Comparison of ENCODE assay signal across 8 cellular contexts in genomic region chr22:18610103-18610811, GRCh38. TPM values are rescaled to one million over a fixed set of nuclear protein-coding genes. Genes with fewer than 3 reads are reported as not detected.
A peak's percentile ranks its signal among the peaks of the same experiment; 100 is the strongest.
DNase-seq lines count a peak whose midpoint lies in the region; ATAC-seq and TF ChIP-seq lines count a peak whose summit lies in the region.
"Not testable (repeated sequence)": the region's sequence is repeated elsewhere in the genome, so short reads cannot be mapped to it uniquely, and the experiment has no call there.

No MANE protein-coding gene starts in this region.

- H3K4me1 Mint-ChIP-seq in stimulated activated naive B cell treated with anti-CD40 and anti-IgM and Interleukin-4, amounts not matched to agents 10 μg/mL and 1 μg/mL and 100 μg/mL, for 72 hours = not testable (repeated sequence)

- ATAC-seq in GM18867 (IDR thresholded peaks at IDR 0.05; ENCODE audit: unreplicated experiment) (peak; percentile 42), GM21723 (IDR thresholded peaks at IDR 0.05; ENCODE audit: unreplicated experiment) (peak; percentile 40), HG02973 (IDR thresholded peaks at IDR 0.05; ENCODE audit: unreplicated experiment) (peak; percentile 19), Panc1 (peak; percentile 76), lower lobe of right lung (peak; percentile 64 to 65)
- ATAC-seq in stimulated activated naive B cell treated with anti-CD40 and anti-IgM and Interleukin-4, amounts not matched to agents 10 μg/mL and 1 μg/mL and 100 μg/mL, for 72 hours (replicated peaks) = peak; percentile 72 to 76

- in situ Hi-C loops in Panc1 (cut with HindIII; ENCODE audit: low pct_unique_long_range_greater_than_20kb, low sequenced_read_pairs) = not testable (repeated sequence)

- not testable (repeated sequence) for H3K36me3 ChIP-seq in Panc1 (ENCODE audit: control insufficient read depth, insufficient read depth, low read length); lower lobe of right lung

- not testable (repeated sequence) for H3K27me3 ChIP-seq in Panc1 (ENCODE audit: control insufficient read depth, insufficient read depth, low read length); lower lobe of right lung (ENCODE audit: low read depth)

- POLR2A ChIA-PET in Panc1 (lab: Charles Lee) = not testable (repeated sequence)

- not testable (repeated sequence) for H3K4me3 ChIP-seq in Panc1 (ENCODE audit: low read depth in 2 of 2, low read length in 2 of 2); lower lobe of right lung

- not testable (repeated sequence) for H3K4me1 ChIP-seq in Panc1 (ENCODE audit: control insufficient read depth, insufficient read depth, low read length); lower lobe of right lung

- CTCF ChIA-PET in Panc1 (lab: Charles Lee) = not testable (repeated sequence)

- not testable (repeated sequence) for H3K27ac ChIP-seq in Panc1 (ENCODE audit: low read length); lower lobe of right lung

- not testable (repeated sequence) for H3K36me3 Mint-ChIP-seq in stimulated activated naive B cell treated with anti-CD40 and anti-IgM and Interleukin-4, amounts not matched to agents 10 μg/mL and 1 μg/mL and 100 μg/mL, for 72 hours

- not testable (repeated sequence) for TF ChIP-seq CTCF in Panc1 (IDR thresholded peaks at IDR 0.05); lower lobe of right lung (IDR thresholded peaks at IDR 0.05)

- H3K9me3 Mint-ChIP-seq in stimulated activated naive B cell treated with anti-CD40 and anti-IgM and Interleukin-4, amounts not matched to agents 10 μg/mL and 1 μg/mL and 100 μg/mL, for 72 hours = not testable (repeated sequence)

- intact Hi-C loops in Panc1 (cut with micrococcal nuclease; ENCODE audit: unreplicated experiment); lower lobe of right lung (cut with DNase I): not testable (repeated sequence)

- H3K4me3 Mint-ChIP-seq in stimulated activated naive B cell treated with anti-CD40 and anti-IgM and Interleukin-4, amounts not matched to agents 10 μg/mL and 1 μg/mL and 100 μg/mL, for 72 hours = not testable (repeated sequence)

- DNase-seq in Panc1 (ENCODE audit: low read depth, low spot score); stimulated activated naive B cell treated with anti-CD40 and anti-IgM and Interleukin-4, amounts not matched to agents 10 μg/mL and 1 μg/mL and 100 μg/mL, for 72 hours: not testable (repeated sequence)
- DNase-seq in activated naive CD4-positive, alpha-beta T cell treated with Interleukin-2 at 50 U/mL for 16 hours = peak; percentile 4
- DNase-seq in glomerular visceral epithelial cell (ENCODE audit: extremely low spot score) (peak; percentile 1), lower lobe of right lung (peak; percentile 35)

- not testable (repeated sequence) for H3K27ac Mint-ChIP-seq in stimulated activated naive B cell treated with anti-CD40 and anti-IgM and Interleukin-4, amounts not matched to agents 10 μg/mL and 1 μg/mL and 100 μg/mL, for 72 hours

- not testable (repeated sequence) for H3K9me3 ChIP-seq in Panc1 (ENCODE audit: control insufficient read depth, insufficient read depth, low read depth, low read length); lower lobe of right lung

- H3K27me3 Mint-ChIP-seq in stimulated activated naive B cell treated with anti-CD40 and anti-IgM and Interleukin-4, amounts not matched to agents 10 μg/mL and 1 μg/mL and 100 μg/mL, for 72 hours = not testable (repeated sequence)

- not testable (repeated sequence) for BruUV-seq in Panc1 (replicated peaks; lab: Mats Ljungman, UMichigan)

RNA-seq across cellular contexts. Expression of gene RIMBP3, which starts 1.5 kb away (rescaled TPM):
- total RNA-seq in Panc1 (2021; ENCODE audit: unreplicated experiment) (1.5 TPM), lower lobe of right lung (1.6 TPM)
- 0.40 TPM for polyA plus RNA-seq in Panc1 (2012; ENCODE audit: insufficient read length)

Comparison
In these comparisons a context has a peak if more than half of its experiments do, and no peak if none do; other contexts are left out.
1. ATAC-seq: peak in every context shown above with its lines; median percentile 76 in Panc1; 74 in stimulated activated naive B cell treated with anti-CD40 and anti-IgM and Interleukin-4, amounts not matched to agents 10 μg/mL and 1 μg/mL and 100 μg/mL, for 72 hours; 64 in lower lobe of right lung; 42 in GM18867; 40 in GM21723; 19 in HG02973.